ENCODE assay signal across 13 cellular contexts in genomic region chr19:33388817-33389573, GRCh38. TPM values are rescaled to one million over a fixed set of nuclear protein-coding genes. Genes with fewer than 3 reads are reported as not detected.
DNase-seq lines count a peak whose midpoint lies in the region; ATAC-seq and TF ChIP-seq lines count a peak whose summit lies in the region.
"Had no signal": no experiment of that assay in that cellular context is flagged by ENCODE, and none has a peak within 500 bp of the region (broad histone marks: within the 10 kb centered on the region; RNA-seq: fewer than 3 reads in every experiment).

No MANE protein-coding gene starts in this region.

- H3K9me2 ChIP-seq in SK-N-SH = no peaks in the 10 kb centered on the region

- peak; percentile 18 for DNase-seq in 8988T
- peak; percentile 83 for DNase-seq in SK-N-SH
- peak in 3 of 5 donors; percentile 17 to 73 (median 59) for DNase-seq in heart left ventricle
- DNase-seq in prostate gland (ENCODE audit: low spot score) = no peak
- DNase-seq in DMS53 treated with DMSO at 0.1 percent for 48 hours (lab: John Stamatoyannopoulos, UW; ENCODE audit: unreplicated experiment) = no peak
- DNase-seq in AG08396 (ENCODE audit: low spot score) = no peak
- DNase-seq: activated CD4-positive, alpha-beta memory T cell treated with anti-CD3 and anti-CD28 coated beads for 36 hours; activated naive CD4-positive, alpha-beta T cell treated with Interleukin-2 at 50 U/mL for 16 hours; HCEC 1CT; NCI-H1092 had no signal

- intact Hi-C loops in heart left ventricle (cut with DNase I) = no loop called here
- intact Hi-C loops in prostate gland (cut with DNase I) = loop anchor here (2.0 to 5.0 kb wide), 2 partner anchors 14 to 87 kb away; partner anchors contain the start of gene CEBPA

- POLR2A ChIA-PET in SK-N-SH (lab: Yijun Ruan, JAX) = interaction anchor here (1.0 kb wide), 2 partner anchors 15 to 16 kb away, joined by 3 to 9 read pairs; partner anchors contain the start of gene CEBPG

- ATAC-seq in heart left ventricle (peak; percentile 2 to 41 (median 16)), GM21723 (IDR thresholded peaks at IDR 0.05; ENCODE audit: unreplicated experiment) (no peak), GM18907 (IDR thresholded peaks at IDR 0.05; ENCODE audit: unreplicated experiment) (no peak)
- ATAC-seq: Panc1 had no signal

- no peak overlapping the region for H3K4me2 ChIP-seq in SK-N-SH

- no peak for TF ChIP-seq POLR2A in heart left ventricle (IDR thresholded peaks at IDR 0.05)
- no peak for TF ChIP-seq POLR2A in prostate gland (IDR thresholded peaks at IDR 0.05)

- no peaks in the 10 kb centered on the region for H3K27me3 ChIP-seq in SK-N-SH (ENCODE audit: insufficient read depth)
- no peaks in the 10 kb centered on the region for H3K27me3 ChIP-seq in heart left ventricle
- no peaks in the 10 kb centered on the region for H3K27me3 ChIP-seq in prostate gland (replicated peaks; ENCODE audit: insufficient read depth)

- no peak for TF ChIP-seq EP300 in SK-N-SH (IDR thresholded peaks at IDR 0.05; ENCODE audit: borderline replicate concordance in 1 of 2, low read depth in 1 of 2, low read length in 1 of 2)

- H3K9me3 ChIP-seq in SK-N-SH (no peaks in the 10 kb centered on the region), heart left ventricle (no peaks in the 10 kb centered on the region), prostate gland (no peaks in the 10 kb centered on the region)

- TF ChIP-seq RAD21 in SK-N-SH (IDR thresholded peaks at IDR 0.05; ENCODE audit: low read length) = no peak

- peaks cover 0 to 47% of the 10 kb centered on the region in 2 experiments; a peak in 1 of 4 replicates for H3K4me1 ChIP-seq in SK-N-SH (ENCODE audit: control insufficient read depth in 1 of 2, insufficient read depth in 2 of 2, low read depth in 1 of 2, low read length in 1 of 2)
- H3K4me1 ChIP-seq in heart left ventricle = peaks cover 15 to 75% (median 54%) of the 10 kb centered on the region in 12 donors
- peaks cover 22% of the 10 kb centered on the region for H3K4me1 ChIP-seq in prostate gland (replicated peaks)

- no peak overlapping the region for H3K9ac ChIP-seq in SK-N-SH

- H3K4me3 ChIP-seq in SK-N-SH (ENCODE audit: low read depth in 2 of 2, low read length in 1 of 2) = no peak overlapping the region
- peak overlapping the region in 1 of 12 donors; percentile 6 for H3K4me3 ChIP-seq in heart left ventricle
- no peak overlapping the region for H3K4me3 ChIP-seq in prostate gland

- peaks cover 26% of the 10 kb centered on the region for H3K79me2 ChIP-seq in SK-N-SH (ENCODE audit: insufficient read depth)

- H2AFZ ChIP-seq in SK-N-SH (ENCODE audit: low read depth) = no peak overlapping the region

- peak overlapping the region in 1 of 2 experiments; percentile 69; a peak in 2 of 4 replicates for H3K27ac ChIP-seq in SK-N-SH (ENCODE audit: low read depth in 2 of 2, low read length in 1 of 2)
- H3K27ac ChIP-seq in heart left ventricle = peak overlapping the region; percentile 33 to 92 (median 82)
- H3K27ac ChIP-seq in prostate gland = peak overlapping the region; percentile 50 to 60

- peaks cover 0 to 19% of the 10 kb centered on the region in 2 experiments for H3K36me3 ChIP-seq in SK-N-SH (replicated peaks in 1 of 2; ENCODE audit: control insufficient read depth in 1 of 2, insufficient read depth in 2 of 2, low read length in 1 of 2)
- H3K36me3 ChIP-seq in heart left ventricle = peaks cover 0 to 25% (median 7%) of the 10 kb centered on the region in 9 donors
- no peaks in the 10 kb centered on the region for H3K36me3 ChIP-seq in prostate gland

- CTCF ChIA-PET in SK-N-SH (lab: Yijun Ruan, JAX) = interaction anchor here (0.8 to 11.8 kb wide), 10 partner anchors 8 to 389 kb away, joined by 3 to 118 read pairs (median 6); partner anchors contain the start of gene CEBPG

- peaks cover 64% of the 10 kb centered on the region for H4K20me1 ChIP-seq in SK-N-SH (ENCODE audit: insufficient read depth)

- H3F3A ChIP-seq in SK-N-SH (replicated peaks; ENCODE audit: insufficient read depth) = no peaks in the 10 kb centered on the region

- WGBS in SK-N-SH (ENCODE audit: low lambda C conversion rate) = 90% methylated on average over 12 of the region's 30 CpGs
- 46 to 76% (median 60%) methylated on average over 6 to 30 of the region's 30 CpGs for WGBS in heart left ventricle, 4 donors
- WGBS in prostate gland = 56% methylated on average over 15 of the region's 30 CpGs

- TF ChIP-seq CTCF in SK-N-SH (IDR thresholded peaks at IDR 0.05) (no peak), heart left ventricle (IDR thresholded peaks at IDR 0.05) (no peak), prostate gland (IDR thresholded peaks at IDR 0.05) (no peak)

TF ChIP-seq in SK-N-SH, 30 proteins besides CTCF, POLR2A, EP300 and RAD21:
- no peak for TF ChIP-seq TCF12 (IDR thresholded peaks at IDR 0.05)
- peak; percentile 54; the same call in 1 of the 2 replicates for TF ChIP-seq MXI1 (IDR thresholded peaks at IDR 0.05; ENCODE audit: low read depth, low read length)
TF ChIP-seq in SK-N-SH: peak in this region for 1.

RNA-seq across cellular contexts. Expression of gene CEBPG, which starts 15.5 kb away (rescaled TPM):
- 9.1 and 9.5 TPM in 2 replicates for polyA plus RNA-seq in SK-N-SH (2012; rRNA removed)
- 10.7 and 12.3 TPM in 2 replicates for polyA plus RNA-seq in SK-N-SH (2012; cell fraction: cytosol; rRNA removed)
- polyA plus RNA-seq in SK-N-SH (2012; cell fraction: nucleus; rRNA removed) = 6.8 and 9.6 TPM in 2 replicates
- 10 to 100 TPM; 11.8 to 18.3 (median 14.7) TPM for total RNA-seq in heart left ventricle
- 10 to 100 TPM; 12.4 to 30.7 TPM for polyA plus RNA-seq in heart left ventricle
- 10 to 100 TPM; 15.7 to 19.7 TPM for total RNA-seq in prostate gland

Comparison
In these comparisons a context has a peak if more than half of its experiments do, and no peak if none do; other contexts are left out.
1. DNase-seq: peak in 8988T (single experiment), SK-N-SH (single experiment) and heart left ventricle (3 of 5); none in prostate gland (single experiment), DMS53 treated with DMSO at 0.1 percent for 48 hours (single experiment) and AG08396 (single experiment).
2. ATAC-seq: peak in heart left ventricle (4 of 4); none in GM21723 (single experiment) and GM18907 (single experiment).